3 cellular contexts compared by ENCODE assay signal in genomic region chr9:88784960-88785359, GRCh38.
TF ChIP-seq lines count a peak whose summit lies in the region.

No MANE protein-coding gene starts in this region.

TF ChIP-seq in SK-N-SH, 30 proteins besides CTCF, POLR2A, EP300 and RAD21:
- TF ChIP-seq MEF2A (IDR thresholded peaks at IDR 0.05; ENCODE audit: borderline replicate concordance, low read depth) = no peak
- TF ChIP-seq MXI1 (IDR thresholded peaks at IDR 0.05; ENCODE audit: low read depth, low read length) = no peak
- peak; percentile 74 for TF ChIP-seq REST (IDR thresholded peaks at IDR 0.05; ENCODE audit: low read depth, low read length)
- no peak for TF ChIP-seq ZBTB33 (IDR thresholded peaks at IDR 0.05; ENCODE audit: borderline replicate concordance, low read depth)
- TF ChIP-seq RFX5 (IDR thresholded peaks at IDR 0.05; ENCODE audit: low read length) = no peak

TF ChIP-seq in SK-N-SH treated with all-trans-retinoic acid at 6 μM for 48 hours, 23 proteins besides CTCF, POLR2A, EP300 and RAD21:
- TF ChIP-seq TCF4 (CRISPR knock-in tag; IDR thresholded peaks at IDR 0.05; ENCODE audit: borderline replicate concordance) = no peak
- TF ChIP-seq CSDC2 (CRISPR knock-in tag; IDR thresholded peaks at IDR 0.05) = no peak
- TF ChIP-seq PATZ1 (CRISPR knock-in tag; IDR thresholded peaks at IDR 0.05; ENCODE audit: borderline replicate concordance) = no peak
- TF ChIP-seq TSHZ2 (CRISPR knock-in tag; IDR thresholded peaks at IDR 0.05) = no peak
- no peak for TF ChIP-seq TOX (CRISPR knock-in tag; IDR thresholded peaks at IDR 0.05; ENCODE audit: borderline replicate concordance)
- TF ChIP-seq ZNF565 (CRISPR knock-in tag; conservative IDR thresholded peaks at IDR 0.05; ENCODE audit: low read depth) = no peak
- TF ChIP-seq RARB (CRISPR knock-in tag; IDR thresholded peaks at IDR 0.05) = no peak
- TF ChIP-seq CSRNP3 (CRISPR knock-in tag; IDR thresholded peaks at IDR 0.05) = no peak
- no peak for TF ChIP-seq ZFP3 (CRISPR knock-in tag; IDR thresholded peaks at IDR 0.05)
- TF ChIP-seq GLIS3 (CRISPR knock-in tag; IDR thresholded peaks at IDR 0.05) = no peak
- no peak for TF ChIP-seq ISL1 (CRISPR knock-in tag; IDR thresholded peaks at IDR 0.05)

TF ChIP-seq in HEK293, 187 proteins besides CTCF, POLR2A, EP300 and RAD21:
- TF ChIP-seq SCRT1 (tag by site-specific recombination; IDR thresholded peaks at IDR 0.05; ENCODE audit: borderline replicate concordance) (no peak), ZNF530 (tag by site-specific recombination; IDR thresholded peaks at IDR 0.05; ENCODE audit: low read depth) (no peak), ZNF585B (tag by site-specific recombination; IDR thresholded peaks at IDR 0.05) (no peak), REST (tag by site-specific recombination; IDR thresholded peaks at IDR 0.05) (peak; percentile 59), ZNF426 (tag by site-specific recombination; IDR thresholded peaks at IDR 0.05) (no peak), ZNF555 (tag by site-specific recombination; conservative IDR thresholded peaks at IDR 0.05) (no peak), ZNF350 (tag by site-specific recombination; IDR thresholded peaks at IDR 0.05) (no peak), ZNF791 (tag by site-specific recombination; IDR thresholded peaks at IDR 0.05) (no peak)
